In genomic region chr19:22708983-22709382, GRCh38 we compare ENCODE assay signal across 36 cellular contexts.
"Had no signal": no experiment of that assay in that cellular context is flagged by ENCODE, and none has a peak within 500 bp of the region (broad histone marks: within the 10 kb centered on the region; RNA-seq: fewer than 3 reads in every experiment).

No MANE protein-coding gene starts in this region.

- ATAC-seq: activated CD4-positive, alpha-beta T cell treated with anti-CD3 and anti-CD28 coated beads for 36 hours; activated CD4-positive, CD25-positive, alpha-beta regulatory T cell treated with anti-CD3 and anti-CD28 coated beads, Interleukin-2, amount 50 U/mL, for 24 hours; activated CD8-positive, alpha-beta memory T cell treated with anti-CD3 and anti-CD28 coated beads, Interleukin-2, amount 10 ng/mL, durations not matched to agents 7 days and 5 days; activated CD8-positive, alpha-beta T cell treated with anti-CD3 and anti-CD28 coated beads, Interleukin-2, amount 10 ng/mL, durations not matched to agents 7 days and 5 days; activated naive CD8-positive, alpha-beta T cell treated with anti-CD3 and anti-CD28 coated beads, Interleukin-2, amount 50 U/mL, for 24 hours; body of pancreas; WTC11 had no signal

- H3K27ac Mint-ChIP-seq: activated CD4-positive, alpha-beta memory T cell treated with anti-CD3 and anti-CD28 coated beads, Interleukin-2, amount 10 ng/mL, durations not matched to agents 7 days and 5 days; activated CD4-positive, alpha-beta T cell treated with anti-CD3 and anti-CD28 coated beads for 36 hours; activated CD4-positive, alpha-beta T cell treated with anti-CD3 and anti-CD28 coated beads, Interleukin-2, amount 10 ng/mL, durations not matched to agents 7 days and 5 days; activated CD8-positive, alpha-beta memory T cell treated with anti-CD3 and anti-CD28 coated beads, Interleukin-2, amount 10 ng/mL, durations not matched to agents 7 days and 5 days; activated CD8-positive, alpha-beta T cell treated with anti-CD3 and anti-CD28 coated beads, Interleukin-2, amount 10 ng/mL, durations not matched to agents 7 days and 5 days; activated naive CD4-positive, alpha-beta T cell treated with anti-CD3 and anti-CD28 coated beads, Interleukin-2, amount 10 ng/mL, durations not matched to agents 7 days and 5 days; activated naive CD4-positive, alpha-beta T cell treated with anti-CD3 and anti-CD28 coated beads, Interleukin-2, amount 50 U/mL, for 24 hours; activated naive CD8-positive, alpha-beta T cell; activated naive CD8-positive, alpha-beta T cell treated with anti-CD3 and anti-CD28 coated beads, Interleukin-2, amount 10 ng/mL, durations not matched to agents 7 days and 5 days; activated naive CD8-positive, alpha-beta T cell treated with anti-CD3 and anti-CD28 coated beads, Interleukin-2, amount 50 U/mL, for 24 hours; activated T-cell treated with anti-CD3 and anti-CD28 coated beads, Interleukin-2, amount 50 U/mL, for 24 hours; activated T-helper 2 cell treated with anti-CD3 and anti-CD28 coated beads, Interferon-gamma antibody, Interleukin-2, Interleukin-4, amounts not matched to agents 10 μg/mL and 5 μg/mL and 100 μg/mL, durations not matched to agents 14 hours and 24 hours and 36 hours; T-helper 1 cell treated with Interleukin-12 subunit alpha and Interleukin-12 subunit beta and Interleukin-4 antibody, amounts not matched to agents 30 μg/mL and 1 μg/mL, for 36 hours; T-helper 2 cell treated with Interferon-gamma antibody and Interleukin-4, amounts not matched to agents 5 μg/mL and 100 μg/mL, for 36 hours; WTC11 had no signal

- H3K4me1 ChIP-seq: body of pancreas, breast epithelium had no signal

- H3K4me1 Mint-ChIP-seq: activated CD4-positive, alpha-beta memory T cell treated with anti-CD3 and anti-CD28 coated beads, Interleukin-2, amount 10 ng/mL, durations not matched to agents 7 days and 5 days; activated CD4-positive, alpha-beta T cell treated with anti-CD3 and anti-CD28 coated beads for 36 hours; activated CD4-positive, alpha-beta T cell treated with anti-CD3 and anti-CD28 coated beads, Interleukin-2, amount 10 ng/mL, durations not matched to agents 7 days and 5 days; activated CD8-positive, alpha-beta memory T cell treated with anti-CD3 and anti-CD28 coated beads, Interleukin-2, amount 10 ng/mL, durations not matched to agents 7 days and 5 days; activated naive CD4-positive, alpha-beta T cell treated with anti-CD3 and anti-CD28 coated beads, Interleukin-2, amount 10 ng/mL, durations not matched to agents 7 days and 5 days; activated naive CD4-positive, alpha-beta T cell treated with anti-CD3 and anti-CD28 coated beads, Interleukin-2, amount 50 U/mL, for 24 hours; activated naive CD8-positive, alpha-beta T cell treated with anti-CD3 and anti-CD28 coated beads, Interleukin-2, amount 10 ng/mL, durations not matched to agents 7 days and 5 days; activated naive CD8-positive, alpha-beta T cell treated with anti-CD3 and anti-CD28 coated beads, Interleukin-2, amount 50 U/mL, for 24 hours; WTC11 had no signal

- H3K4me3 Mint-ChIP-seq: activated CD4-positive, alpha-beta memory T cell treated with anti-CD3 and anti-CD28 coated beads, Interleukin-2, amount 10 ng/mL, durations not matched to agents 7 days and 5 days; activated CD4-positive, alpha-beta T cell treated with anti-CD3 and anti-CD28 coated beads for 36 hours; activated CD4-positive, alpha-beta T cell treated with anti-CD3 and anti-CD28 coated beads, Interleukin-2, amount 10 ng/mL, durations not matched to agents 7 days and 5 days; activated CD8-positive, alpha-beta memory T cell treated with anti-CD3 and anti-CD28 coated beads, Interleukin-2, amount 10 ng/mL, durations not matched to agents 7 days and 5 days; activated CD8-positive, alpha-beta T cell treated with anti-CD3 and anti-CD28 coated beads, Interleukin-2, amount 10 ng/mL, durations not matched to agents 7 days and 5 days; activated naive CD4-positive, alpha-beta T cell treated with anti-CD3 and anti-CD28 coated beads, Interleukin-2, amount 10 ng/mL, durations not matched to agents 7 days and 5 days; activated naive CD4-positive, alpha-beta T cell treated with anti-CD3 and anti-CD28 coated beads, Interleukin-2, amount 50 U/mL, for 24 hours; activated naive CD8-positive, alpha-beta T cell; activated naive CD8-positive, alpha-beta T cell treated with anti-CD3 and anti-CD28 coated beads, Interleukin-2, amount 10 ng/mL, durations not matched to agents 7 days and 5 days; activated naive CD8-positive, alpha-beta T cell treated with anti-CD3 and anti-CD28 coated beads, Interleukin-2, amount 50 U/mL, for 24 hours; activated T-cell treated with anti-CD3 and anti-CD28 coated beads, Interleukin-2, amount 50 U/mL, for 24 hours; T-helper 1 cell treated with Interleukin-12 subunit alpha and Interleukin-12 subunit beta and Interleukin-4 antibody, amounts not matched to agents 30 μg/mL and 1 μg/mL, for 36 hours; T-helper 2 cell treated with Interferon-gamma antibody and Interleukin-4, amounts not matched to agents 5 μg/mL and 100 μg/mL, for 36 hours; WTC11 had no signal

- H3K36me3 Mint-ChIP-seq: activated CD8-positive, alpha-beta memory T cell treated with anti-CD3 and anti-CD28 coated beads, Interleukin-2, amount 10 ng/mL, durations not matched to agents 7 days and 5 days; activated naive CD4-positive, alpha-beta T cell treated with anti-CD3 and anti-CD28 coated beads, Interleukin-2, amount 10 ng/mL, durations not matched to agents 7 days and 5 days; activated naive CD8-positive, alpha-beta T cell; activated naive CD8-positive, alpha-beta T cell treated with anti-CD3 and anti-CD28 coated beads, Interleukin-2, amount 10 ng/mL, durations not matched to agents 7 days and 5 days had no signal

- H3K4me3 ChIP-seq: body of pancreas, breast epithelium had no signal

- DNase-seq: activated CD4-positive, alpha-beta memory T cell treated with anti-CD3 and anti-CD28 coated beads, Interleukin-2, amount 10 ng/mL, durations not matched to agents 7 days and 5 days; activated CD4-positive, alpha-beta T cell treated with anti-CD3 and anti-CD28 coated beads for 1 hour; activated CD4-positive, alpha-beta T cell treated with anti-CD3 and anti-CD28 coated beads for 36 hours; activated CD4-positive, alpha-beta T cell treated with anti-CD3 and anti-CD28 coated beads for 48 hours; activated CD4-positive, alpha-beta T cell treated with anti-CD3 and anti-CD28 coated beads, Interleukin-2, amount 10 ng/mL, durations not matched to agents 7 days and 5 days; activated CD4-positive, alpha-beta T cell treated with anti-CD3 and anti-CD28 coated beads, Interleukin-2, amount 50 U/mL, for 48 hours; activated CD4-positive, CD25-positive, alpha-beta regulatory T cell; activated CD8-positive, alpha-beta memory T cell treated with anti-CD3 and anti-CD28 coated beads for 24 hours; activated CD8-positive, alpha-beta memory T cell treated with anti-CD3 and anti-CD28 coated beads, Interleukin-2, amount 10 ng/mL, durations not matched to agents 7 days and 5 days; activated CD8-positive, alpha-beta memory T cell treated with anti-CD3 and anti-CD28 coated beads, Interleukin-2, amount 50 U/mL, for 48 hours; activated CD8-positive, alpha-beta T cell treated with anti-CD3 and anti-CD28 coated beads, Interleukin-2, amount 10 ng/mL, durations not matched to agents 7 days and 5 days; activated effector memory CD4-positive, alpha-beta T cell treated with Interleukin-2 at 50 U/mL for 16 hours; activated gamma-delta T cell; activated naive CD4-positive, alpha-beta T cell treated with anti-CD3 and anti-CD28 coated beads, Interleukin-2, amount 10 ng/mL, durations not matched to agents 7 days and 5 days; activated naive CD4-positive, alpha-beta T cell treated with Interleukin-2 at 50 U/mL for 16 hours; activated naive CD8-positive, alpha-beta T cell treated with anti-CD3 and anti-CD28 coated beads, Interleukin-2, amount 10 ng/mL, durations not matched to agents 7 days and 5 days; activated naive CD8-positive, alpha-beta T cell treated with anti-CD3 and anti-CD28 coated beads, Interleukin-2, amount 50 U/mL, for 24 hours; activated T-cell treated with anti-CD3 and anti-CD28 coated beads, Interleukin-2, amount 50 U/mL, for 24 hours; activated T-cell treated with anti-CD3 and anti-CD28 coated beads, Interleukin-2, amount 50 U/mL, for 48 hours; amygdala; anterior cingulate cortex; body of pancreas; brain microvascular endothelial cell; central memory CD4-positive, alpha-beta T cell; T-helper 1 cell; T-helper 2 cell; T-helper 9 cell; WERI-Rb-1 had no signal

- H3K27me3 ChIP-seq: body of pancreas, brain microvascular endothelial cell, breast epithelium had no signal

- H3K27ac ChIP-seq: body of pancreas, brain microvascular endothelial cell, breast epithelium, WERI-Rb-1 had no signal

- H3K27me3 Mint-ChIP-seq: activated CD4-positive, alpha-beta memory T cell treated with anti-CD3 and anti-CD28 coated beads, Interleukin-2, amount 10 ng/mL, durations not matched to agents 7 days and 5 days; activated CD4-positive, alpha-beta T cell treated with anti-CD3 and anti-CD28 coated beads for 36 hours; activated CD4-positive, alpha-beta T cell treated with anti-CD3 and anti-CD28 coated beads, Interleukin-2, amount 10 ng/mL, durations not matched to agents 7 days and 5 days; activated CD8-positive, alpha-beta memory T cell treated with anti-CD3 and anti-CD28 coated beads, Interleukin-2, amount 10 ng/mL, durations not matched to agents 7 days and 5 days; activated naive CD4-positive, alpha-beta T cell treated with anti-CD3 and anti-CD28 coated beads, Interleukin-2, amount 10 ng/mL, durations not matched to agents 7 days and 5 days; activated naive CD4-positive, alpha-beta T cell treated with anti-CD3 and anti-CD28 coated beads, Interleukin-2, amount 50 U/mL, for 24 hours; activated naive CD8-positive, alpha-beta T cell; activated naive CD8-positive, alpha-beta T cell treated with anti-CD3 and anti-CD28 coated beads, Interleukin-2, amount 10 ng/mL, durations not matched to agents 7 days and 5 days; activated naive CD8-positive, alpha-beta T cell treated with anti-CD3 and anti-CD28 coated beads, Interleukin-2, amount 50 U/mL, for 24 hours; activated T-cell treated with anti-CD3 and anti-CD28 coated beads, Interleukin-2, amount 50 U/mL, for 24 hours had no signal

- H3K36me3 ChIP-seq: brain microvascular endothelial cell, breast epithelium, WERI-Rb-1 had no signal
